25 cellular contexts compared by ENCODE assay signal in genomic region chrX:68731254-68731653, GRCh38.
DNase-seq lines count a peak whose midpoint lies in the region; ATAC-seq, FAIRE-seq and TF ChIP-seq lines count a peak whose summit lies in the region.
"Had no signal": no experiment of that assay in that cellular context is flagged by ENCODE, and none has a peak within 500 bp of the region (broad histone marks: within the 10 kb centered on the region; RNA-seq: fewer than 3 reads in every experiment).

No MANE protein-coding gene starts in this region.

- no peaks in the 10 kb centered on the region for H3K36me3 Mint-ChIP-seq in CD4-positive, alpha-beta T cell (ENCODE audit: low read depth)
- H3K36me3 Mint-ChIP-seq: CD4-positive, CD25-positive, alpha-beta regulatory T cell; CD8-positive, alpha-beta T cell had no signal

- no peaks in the 10 kb centered on the region for H3K9me3 Mint-ChIP-seq in CD4-positive, alpha-beta T cell
- H3K9me3 Mint-ChIP-seq: CD4-positive, CD25-positive, alpha-beta regulatory T cell; CD8-positive, alpha-beta T cell had no signal

- H3K4me1 Mint-ChIP-seq in CD4-positive, alpha-beta T cell (ENCODE audit: low read depth): no peaks in the 10 kb centered on the region
- H3K4me1 Mint-ChIP-seq: CD14-positive monocyte had no signal

- H3K4me3 ChIP-seq in HEK293 (ENCODE audit: low read depth, low read length) (no peak overlapping the region), kidney (ENCODE audit: low read length in 2 of 2) (no peak overlapping the region), mesendoderm (ENCODE audit: low read length) (no peak overlapping the region), tibial nerve (no peak overlapping the region)
- H3K4me3 ChIP-seq: BLaER1 had no signal

- FAIRE-seq in kidney (lab: Jason Lieb, UNC) (no peak), H54 (lab: Jason Lieb, UNC) (no peak)
- FAIRE-seq: A204.1, D721Med, G401.6, GM12891, GM19239 had no signal

- H3K4ac ChIP-seq in mesendoderm (ENCODE audit: low read depth, low read length): no peak overlapping the region

- H2BK5ac ChIP-seq in mesendoderm (ENCODE audit: low read length): no peak overlapping the region

- H3K27ac ChIP-seq in HEK293 (ENCODE audit: extremely low read depth, low read depth, low read length): no peak overlapping the region
- H3K27ac ChIP-seq in kidney (ENCODE audit: low read depth in 2 of 2, low read length in 2 of 2): no peak overlapping the region
- H3K27ac ChIP-seq in mesendoderm (ENCODE audit: low read depth, low read length): no peak overlapping the region
- H3K27ac ChIP-seq in CD4-positive, alpha-beta T cell (ENCODE audit: low read depth, low read length): no peak overlapping the region
- no peak overlapping the region for H3K27ac ChIP-seq in tibial nerve
- H3K27ac ChIP-seq: BLaER1 had no signal

- H3K36me3 ChIP-seq in HEK293 (ENCODE audit: control insufficient read depth in 2 of 2, insufficient read depth in 1 of 2, low read length in 2 of 2): no peaks in the 10 kb centered on the region
- no peaks in the 10 kb centered on the region for H3K36me3 ChIP-seq in kidney (ENCODE audit: control insufficient read depth in 1 of 2, insufficient read depth in 2 of 2, low read length in 2 of 2)
- H3K36me3 ChIP-seq in mesendoderm (ENCODE audit: control insufficient read depth, insufficient read depth, low read length): no peaks in the 10 kb centered on the region
- peaks cover 0 to 1% (median 0%) of the 10 kb centered on the region in 3 donors for H3K36me3 ChIP-seq in tibial nerve
- H3K36me3 ChIP-seq: BE2C, BLaER1 had no signal

- H4K5ac ChIP-seq in mesendoderm (ENCODE audit: low read length): no peak overlapping the region

- CTCF ChIA-PET in HEK293 (lab: Yijun Ruan, JAX): interaction anchor here (0.6 to 3.9 kb wide), 11 partner anchors 16 to 656 kb away, joined by 3 to 34 read pairs (median 4); no protein-coding TSS in a partner anchor
- CTCF ChIA-PET in CD4-positive, alpha-beta T cell (lab: Charles Lee): no interaction called here

- H4K8ac ChIP-seq in mesendoderm (ENCODE audit: low read depth, low read length): no peak overlapping the region

- no peak overlapping the region for H2AK5ac ChIP-seq in mesendoderm (ENCODE audit: low read length)

- no peak overlapping the region for H2BK120ac ChIP-seq in mesendoderm (ENCODE audit: low read depth, low read length)

- no peak overlapping the region for H3K27ac Mint-ChIP-seq in CD4-positive, alpha-beta T cell
- H3K27ac Mint-ChIP-seq: CD14-positive monocyte; CD4-positive, CD25-positive, alpha-beta regulatory T cell; CD8-positive, alpha-beta T cell had no signal

- ATAC-seq in HG03280 (IDR thresholded peaks at IDR 0.05; ENCODE audit: unreplicated experiment): no peak
- ATAC-seq in CD4-positive, alpha-beta T cell (ENCODE audit: poor library complexity): no peak
- ATAC-seq: CD8-positive, alpha-beta T cell had no signal

- H3K27me3 ChIP-seq in mesendoderm (ENCODE audit: insufficient read depth, low read length, poor library complexity) (no peaks in the 10 kb centered on the region), tibial nerve (peaks cover 0 to 7% of the 10 kb centered on the region in 2 donors)
- peaks cover 11% of the 10 kb centered on the region for H3K27me3 ChIP-seq in CD4-positive, alpha-beta T cell (ENCODE audit: control insufficient read depth, insufficient read depth, low read length)
- H3K27me3 ChIP-seq: BE2C had no signal

- no peak overlapping the region for H3K4me3 Mint-ChIP-seq in CD4-positive, alpha-beta T cell
- H3K4me3 Mint-ChIP-seq: CD14-positive monocyte; CD4-positive, CD25-positive, alpha-beta regulatory T cell; CD8-positive, alpha-beta T cell had no signal

- H3K18ac ChIP-seq in mesendoderm (ENCODE audit: low read length): no peak overlapping the region

- peak; percentile 11 for DNase-seq in dermis blood vessel endothelial cell
- DNase-seq in kidney: peak; percentile 2
- peak; percentile 17 for DNase-seq in mesendoderm
- DNase-seq in H54 (ENCODE audit: insufficient read length, low spot score): no peak
- DNase-seq in CD4-positive, alpha-beta T cell: no peak
- DNase-seq in tibial nerve (ENCODE audit: low spot score in 2 of 2): no peak
- DNase-seq: 8988T; ACHN; BE2C; C1 segment of cervical spinal cord; Caco-2; Calu3; CD4-positive, CD25-positive, alpha-beta regulatory T cell; CD8-positive, alpha-beta T cell; DMS79 treated with DMSO at 0.1 percent for 48 hours; GF-D8 had no signal

- H3K9me3 ChIP-seq in HEK293 (ENCODE audit: control insufficient read depth, insufficient read depth, low read depth, low read length): no peaks in the 10 kb centered on the region
- H3K9me3 ChIP-seq in kidney (ENCODE audit: control insufficient read depth in 1 of 2, low read length in 2 of 2): no peaks in the 10 kb centered on the region
- no peaks in the 10 kb centered on the region for H3K9me3 ChIP-seq in CD4-positive, alpha-beta T cell (ENCODE audit: control insufficient read depth, low read length)
- H3K9me3 ChIP-seq in tibial nerve: no peaks in the 10 kb centered on the region
- H3K9me3 ChIP-seq: BE2C, BLaER1, Caco-2 had no signal

- no peaks in the 10 kb centered on the region for H3K79me1 ChIP-seq in mesendoderm (ENCODE audit: low read length)

- no peak overlapping the region for H3K56ac ChIP-seq in mesendoderm (ENCODE audit: low read length)

- WGBS in mesendoderm (ENCODE audit: extremely low coverage, insufficient coverage, low lambda C conversion rate): no CpG with 5 or more reads among the region's 2 CpGs
- 56 to 59% methylated on average over 2 of the region's 2 CpGs for WGBS in tibial nerve, 2 donors

- POLR2A ChIA-PET in HEK293 (lab: Yijun Ruan, JAX): no interaction called here
- POLR2A ChIA-PET in CD4-positive, alpha-beta T cell (lab: Charles Lee): no interaction called here

- H3K27me3 Mint-ChIP-seq in CD4-positive, alpha-beta T cell: peaks cover 22% of the 10 kb centered on the region
- H3K27me3 Mint-ChIP-seq: CD4-positive, CD25-positive, alpha-beta regulatory T cell had no signal

- TF ChIP-seq CTCF in HEK293 (tag by site-specific recombination; IDR thresholded peaks at IDR 0.05) (no peak), kidney (IDR thresholded peaks at IDR 0.05; ENCODE audit: borderline replicate concordance, extremely low read depth, insufficient read depth) (no peak), tibial nerve (IDR thresholded peaks at IDR 0.05) (no peak)
- no peak for TF ChIP-seq CTCF in CD4-positive, alpha-beta T cell (IDR thresholded peaks at IDR 0.05)

- no peak for TF ChIP-seq POLR2A in H54 (IDR thresholded peaks at IDR 0.05; ENCODE audit: low read depth, low read length)
- no peak for TF ChIP-seq POLR2A in tibial nerve (IDR thresholded peaks at IDR 0.05)

- H3K9ac ChIP-seq in kidney (ENCODE audit: low read length in 2 of 2) (no peak overlapping the region), mesendoderm (ENCODE audit: low read length) (no peak overlapping the region)
- H3K9ac ChIP-seq: BLaER1 had no signal

- H3K79me2 ChIP-seq in mesendoderm (ENCODE audit: control insufficient read depth, insufficient read depth, low read length): no peaks in the 10 kb centered on the region

- no peak overlapping the region for H3K4me2 ChIP-seq in mesendoderm (ENCODE audit: low read length)
- H3K4me2 ChIP-seq: BLaER1 had no signal

- H3K4me1 ChIP-seq in HEK293 (ENCODE audit: control insufficient read depth, insufficient read depth, low read length) (no peaks in the 10 kb centered on the region), kidney (ENCODE audit: control insufficient read depth in 1 of 2, insufficient read depth in 1 of 2, low read depth in 1 of 2, low read length in 2 of 2) (no peaks in the 10 kb centered on the region), mesendoderm (ENCODE audit: control insufficient read depth, low read depth, low read length) (no peaks in the 10 kb centered on the region), tibial nerve (no peaks in the 10 kb centered on the region)
- H3K4me1 ChIP-seq: BE2C, BLaER1, Caco-2 had no signal

- intact Hi-C loops in kidney (cut with DNase I): no loop called here
- intact Hi-C loops in CD4-positive, alpha-beta T cell (cut with DNase I, micrococcal nuclease): loop anchor here in 1 of 2 experiments (5.0 to 10.0 kb wide), 2 partner anchors 656 to 1364 kb away; no protein-coding TSS in a partner anchor

- no peak overlapping the region for H3K23ac ChIP-seq in mesendoderm (ENCODE audit: low read length)

- TF ChIP-seq EP300 in tibial nerve (IDR thresholded peaks at IDR 0.05): no peak

- H2BK15ac ChIP-seq in mesendoderm (replicated peaks; ENCODE audit: low read depth): no peak overlapping the region

TF ChIP-seq in HEK293, 187 proteins besides CTCF, POLR2A, EP300 and RAD21:
- TF ChIP-seq ZBTB17 (tag by site-specific recombination; IDR thresholded peaks at IDR 0.05) (peak; percentile 16; the same call in 1 of the 2 replicates), ZXDB (tag by site-specific recombination; IDR thresholded peaks at IDR 0.05) (no peak)

Comparison
In these comparisons a context has a peak if more than half of its experiments do, and no peak if none do; other contexts are left out.
1. DNase-seq: peak in dermis blood vessel endothelial cell (single experiment), kidney (single experiment) and mesendoderm (single experiment); none in H54 (single experiment), CD4-positive, alpha-beta T cell (0 of 10) and tibial nerve (0 of 2).